26 cellular contexts compared by ENCODE assay signal in genomic region chr6:169168706-169169105, GRCh38.
DNase-seq lines count a peak whose midpoint lies in the region; ATAC-seq and TF ChIP-seq lines count a peak whose summit lies in the region.
"Had no signal": no experiment of that assay in that cellular context is flagged by ENCODE, and none has a peak within 500 bp of the region (broad histone marks: within the 10 kb centered on the region; RNA-seq: fewer than 3 reads in every experiment).

No MANE protein-coding gene starts in this region.

- POLR2A ChIA-PET in PC-9 (lab: Charles Lee; ENCODE audit: unreplicated experiment) = no interaction called here

- no peak for TF ChIP-seq CTCF in cardiac fibroblast (IDR thresholded peaks at IDR 0.05; ENCODE audit: low read depth, low read length)
- TF ChIP-seq CTCF in thoracic aorta (IDR thresholded peaks at IDR 0.05) = no peak
- no peak for TF ChIP-seq CTCF in PC-9 (conservative IDR thresholded peaks at IDR 0.05)
- TF ChIP-seq CTCF in colonic mucosa (IDR thresholded peaks at IDR 0.05) = no peak

- ATAC-seq in left lobe of liver (peak; percentile 18), thoracic aorta (ENCODE audit: insufficient number of reproducible peaks, low FRiP score, low read depth) (no peak)
- ATAC-seq: naive thymus-derived CD4-positive, alpha-beta T cell had no signal

- H3K4me1 ChIP-seq in thoracic aorta (ENCODE audit: control insufficient read depth in 1 of 2, low read depth in 2 of 2) (peaks cover 37 to 96% of the 10 kb centered on the region in 2 donors), PC-9 (replicated peaks; ENCODE audit: insufficient read depth) (no peaks in the 10 kb centered on the region), colonic mucosa (no peaks in the 10 kb centered on the region)
- H3K4me1 ChIP-seq: upper lobe of left lung had no signal

- H3K9ac ChIP-seq in colonic mucosa (ENCODE audit: low read depth in 2 of 2, low read length in 2 of 2) = no peak overlapping the region

- no peaks in the 10 kb centered on the region for H3K79me2 ChIP-seq in PC-9 (ENCODE audit: low read depth)

- no peaks in the 10 kb centered on the region for H3F3A ChIP-seq in PC-9 (ENCODE audit: insufficient read depth, low read depth)

- intact Hi-C loops in PC-9 (cut with micrococcal nuclease; ENCODE audit: unreplicated experiment) (no loop called here), colonic mucosa (cut with DNase I) (no loop called here)

- DNase-seq in activated CD8-positive, alpha-beta memory T cell treated with anti-CD3 and anti-CD28 coated beads for 24 hours = peak; percentile 11
- no peak for DNase-seq in activated CD8-positive, alpha-beta memory T cell treated with anti-CD3 and anti-CD28 coated beads, Interleukin-2, amount 50 U/mL, for 4 hours
- peak; percentile 58 to 68 for DNase-seq in cardiac fibroblast (ENCODE audit: low read depth in 2 of 2)
- DNase-seq in left lobe of liver (ENCODE audit: low spot score) = peak; percentile 27
- DNase-seq in thoracic aorta (ENCODE audit: low spot score) = no peak
- DNase-seq in PC-9 = no peak
- DNase-seq in colonic mucosa = no peak
- no peak for DNase-seq in EL
- DNase-seq: activated CD4-positive, alpha-beta T cell treated with anti-CD3 and anti-CD28 coated beads, Interleukin-2, amount 50 U/mL, for 48 hours; activated naive CD4-positive, alpha-beta T cell treated with anti-CD3 and anti-CD28 coated beads for 36 hours; activated T-cell treated with anti-CD3 and anti-CD28 coated beads, Interleukin-2, amount 50 U/mL, for 24 hours; amygdala; HCEC 1CT; hippocampal formation; Kasumi-1; naive thymus-derived CD4-positive, alpha-beta T cell; NCI-H1048; NCI-H1930; NCI-H345; OCI-M1; SIG-M5; stimulated activated naive CD4-positive, alpha-beta T cell; upper lobe of left lung had no signal

- H2AFZ ChIP-seq in PC-9 = no peak overlapping the region

- no peaks in the 10 kb centered on the region for H4K20me1 ChIP-seq in PC-9 (ENCODE audit: insufficient read depth)

- H3K36me3 ChIP-seq in thoracic aorta (no peaks in the 10 kb centered on the region), PC-9 (ENCODE audit: low read depth) (no peaks in the 10 kb centered on the region), colonic mucosa (no peaks in the 10 kb centered on the region)
- H3K36me3 ChIP-seq: ovary, upper lobe of left lung had no signal

- H3K4me3 ChIP-seq in cardiac fibroblast (replicated peaks in 1 of 2; ENCODE audit: low read depth in 2 of 2, low read length in 2 of 2) = no peak overlapping the region
- peak overlapping the region; percentile 48 for H3K4me3 ChIP-seq in thoracic aorta
- no peak overlapping the region for H3K4me3 ChIP-seq in PC-9
- H3K4me3 ChIP-seq in colonic mucosa = no peak overlapping the region
- H3K4me3 ChIP-seq: ovary, skin epidermis, upper lobe of left lung had no signal

- BruUV-seq in PC-9 (replicated peaks; lab: Mats Ljungman, UMichigan) = no TSS peak

- CTCF ChIA-PET in PC-9 (lab: Charles Lee) = no interaction called here

- no peaks in the 10 kb centered on the region for H3K9me3 ChIP-seq in thoracic aorta
- no peaks in the 10 kb centered on the region for H3K9me3 ChIP-seq in PC-9 (ENCODE audit: insufficient read depth, low read depth)
- H3K9me3 ChIP-seq in colonic mucosa = no peaks in the 10 kb centered on the region
- H3K9me3 ChIP-seq: ovary, upper lobe of left lung had no signal

- H3K27me3 ChIP-seq in thoracic aorta (replicated peaks; ENCODE audit: insufficient read depth) (no peaks in the 10 kb centered on the region), PC-9 (ENCODE audit: insufficient read depth, low read depth) (peaks cover 86% of the 10 kb centered on the region), colonic mucosa (no peaks in the 10 kb centered on the region)
- H3K27me3 ChIP-seq: ovary, upper lobe of left lung had no signal

- H3K4me2 ChIP-seq in PC-9 = no peak overlapping the region

- no peaks in the 10 kb centered on the region for H3K9me2 ChIP-seq in PC-9 (ENCODE audit: insufficient read depth)

- H3K27ac ChIP-seq in thoracic aorta (peak overlapping the region; percentile 93 to 96), PC-9 (no peak overlapping the region), colonic mucosa (no peak overlapping the region)
- H3K27ac ChIP-seq: 22Rv1, ovary had no signal

Comparison
In these comparisons a context has a peak if more than half of its experiments do, and no peak if none do; other contexts are left out.
1. DNase-seq: peak in activated CD8-positive, alpha-beta memory T cell treated with anti-CD3 and anti-CD28 coated beads for 24 hours (single experiment), cardiac fibroblast (2 of 2) and left lobe of liver (single experiment); none in activated CD8-positive, alpha-beta memory T cell treated with anti-CD3 and anti-CD28 coated beads, Interleukin-2, amount 50 U/mL, for 4 hours (single experiment), thoracic aorta (single experiment), PC-9 (0 of 2), colonic mucosa (single experiment) and EL (single experiment).
2. H3K27ac ChIP-seq: peak in thoracic aorta (2 of 2); none in PC-9 (single experiment) and colonic mucosa (single experiment).